26 cellular contexts compared by ENCODE assay signal in genomic region chr2:11243512-11243911, GRCh38.
"Had no signal": no experiment of that assay in that cellular context is flagged by ENCODE, and none has a peak within 500 bp of the region (broad histone marks: within the 10 kb centered on the region; RNA-seq: fewer than 3 reads in every experiment).

No MANE protein-coding gene starts in this region.

- H3K9me3 ChIP-seq: stomach, suprapubic skin, testis, thoracic aorta, thyroid gland, tibial artery, tibial nerve, transverse colon, upper lobe of left lung, upper lobe of right lung, uterus, vagina had no signal

- H3K4me1 ChIP-seq: suprapubic skin, testis, thyroid gland, tibial nerve, upper lobe of right lung, vagina had no signal

- ATAC-seq: stimulated activated effector memory CD8-positive, alpha-beta T cell treated with anti-CD3 and anti-CD28 coated beads, Interleukin-12 subunit alpha, Interleukin-12 subunit beta, amount 100 ng/mL, for 72 hours; stimulated activated memory B cell treated with anti-CD40 and anti-IgM and Interleukin-4, amounts not matched to agents 10 μg/mL and 1 μg/mL and 100 μg/mL, for 72 hours; stimulated activated naive B cell treated with anti-CD40 and anti-IgM and Interleukin-4, amounts not matched to agents 10 μg/mL and 1 μg/mL and 100 μg/mL, for 72 hours; stimulated activated naive CD8-positive, alpha-beta T cell treated with anti-CD3 and anti-CD28 coated beads, Interleukin-15, amount 100 ng/mL, for 72 hours; stimulated activated naive CD8-positive, alpha-beta T cell treated with anti-CD3 and anti-CD28 coated beads, Interleukin-15, Interleukin-2, amounts not matched to agents 100 U/mL and 50 U/mL, for 24 hours; upper lobe of right lung had no signal

- H3K27me3 ChIP-seq: stomach, suprapubic skin, testis, thyroid gland, tibial artery, tibial nerve, transverse colon, upper lobe of left lung, upper lobe of right lung, uterus, vagina had no signal

- H3K27ac ChIP-seq: stomach, suprapubic skin, testis, thoracic aorta, thyroid gland, tibial artery, tibial nerve, transverse colon, upper lobe of left lung, upper lobe of right lung, uterus, vagina had no signal

- H3K4me3 ChIP-seq: stomach, suprapubic skin, testis, thoracic aorta, thyroid gland, tibial artery, tibial nerve, transverse colon, upper lobe of left lung, upper lobe of right lung, uterus, vagina had no signal

- DNase-seq: stimulated activated CD4-positive, alpha-beta T cell treated with anti-CD3 and anti-CD28 coated beads, Interleukin-2, amount 100 ng/mL, for 48 hours; stimulated activated CD4-positive, alpha-beta T cell treated with anti-CD3 and anti-CD28 coated beads, Interleukin-4, amount 100 ng/mL, for 1 hour; stimulated activated CD4-positive, alpha-beta T cell treated with anti-CD3 and anti-CD28 coated beads, Interleukin-4, amount 100 ng/mL, for 24 hours; stimulated activated CD4-positive, alpha-beta T cell treated with anti-CD3 and anti-CD28 coated beads, Interleukin-4, amount 100 ng/mL, for 4 hours; stimulated activated CD8-positive, alpha-beta memory T cell treated with anti-CD3 and anti-CD28 coated beads, Interleukin-4, amount 100 ng/mL, for 48 hours; stimulated activated naive B cell treated with anti-CD40 and anti-IgM and Interleukin-4, amounts not matched to agents 10 μg/mL and 1 μg/mL and 100 μg/mL, for 72 hours; stimulated activated naive CD4-positive, alpha-beta T cell; stimulated activated naive CD4-positive, alpha-beta T cell treated with Interleukin-2 at 50 U/mL for 16 hours; stimulated activated naive CD8-positive, alpha-beta T cell treated with anti-CD3 and anti-CD28 coated beads, Interleukin-15, amount 100 ng/mL, for 72 hours; stimulated activated naive CD8-positive, alpha-beta T cell treated with anti-CD3 and anti-CD28 coated beads, Interleukin-15, Interleukin-2, amounts not matched to agents 100 U/mL and 50 U/mL, for 24 hours; stomach; substantia nigra; testis; thyroid gland; tibial artery; transverse colon; upper lobe of left lung; upper lobe of right lung; uterus had no signal

- H3K36me3 ChIP-seq: thyroid gland, uterus, vagina had no signal

- FAIRE-seq: urothelium cell line had no signal
